Comparison of ENCODE assay signal across 8 cellular contexts in the genomic region with DNA sequence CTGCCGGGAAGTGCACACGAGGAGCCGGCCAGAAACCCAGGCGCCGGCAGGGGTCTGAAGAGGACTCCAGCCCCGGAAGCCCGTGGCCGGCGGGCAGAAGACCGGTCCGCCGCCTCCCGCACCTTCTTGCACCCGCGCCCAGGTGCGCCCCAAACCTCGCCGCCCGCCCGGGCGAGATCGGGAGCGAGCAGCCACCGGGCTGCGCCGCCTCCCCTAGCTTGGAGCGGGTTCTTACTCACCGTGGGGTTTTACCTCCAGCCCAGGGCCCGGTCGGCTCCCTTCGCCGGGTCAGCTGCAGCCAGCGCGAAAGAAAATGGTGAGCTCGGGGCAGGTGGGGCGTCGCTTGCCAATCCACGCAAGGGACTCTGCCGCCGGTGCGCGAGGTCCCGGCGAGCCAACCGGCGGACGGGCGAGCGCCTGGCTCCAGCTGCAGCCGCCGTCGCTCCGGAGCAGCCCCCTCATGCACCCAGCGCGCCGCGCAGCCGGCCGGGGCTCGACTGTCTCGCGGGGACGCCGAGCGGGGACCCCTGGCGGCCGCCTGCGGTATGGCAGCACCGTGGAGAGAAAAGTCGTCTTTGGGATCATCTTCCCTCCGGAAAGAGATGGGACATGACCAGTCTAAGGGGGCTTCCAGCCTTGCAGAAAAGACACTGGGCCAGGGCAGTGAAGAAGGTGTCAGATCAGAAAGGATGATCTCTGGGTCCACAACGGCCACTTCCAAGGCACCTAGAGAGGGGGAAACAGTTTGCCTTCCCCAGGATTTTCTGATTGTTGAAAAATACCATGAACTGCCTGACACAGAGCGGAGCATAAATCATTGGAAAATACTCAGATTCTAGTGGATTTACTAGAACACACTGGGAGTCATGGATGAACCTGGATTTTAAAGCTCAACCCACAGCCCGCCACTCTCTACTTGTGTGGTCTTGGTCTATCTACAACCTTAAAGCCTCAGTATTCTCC. TPM values are rescaled to one million over a fixed set of nuclear protein-coding genes. Genes with fewer than 3 reads are reported as not detected.
A peak's percentile ranks its signal among the peaks of the same experiment; 100 is the strongest.
DNase-seq lines count a peak whose midpoint lies in the region; ATAC-seq, FAIRE-seq and TF ChIP-seq lines count a peak whose summit lies in the region.

A gene (minus strand): TSS at position 499 of the 963 bp plus-strand sequence. CDS start 74,264 bp downstream, outside the sequence.

- peak within 1 kb of the TSS; percentile 19 for H3K9ac ChIP-seq in endothelial cell of umbilical vein (replicated peaks; ENCODE audit: extremely low read depth, insufficient read depth, low read length)

- H3K4me1 ChIP-seq in BE2C, result no peaks in the 10 kb centered on the region
- peaks cover 9% of the 10 kb centered on the region for H3K4me1 ChIP-seq in endothelial cell of umbilical vein (ENCODE audit: control insufficient read depth, extremely low read depth, insufficient read depth, low read length)

- H3K4me3 ChIP-seq in BE2C (ENCODE audit: low read depth, low read length) (peak within 1 kb of the TSS; percentile 77), endothelial cell of umbilical vein (replicated peaks in 1 of 3; ENCODE audit: insufficient read depth in 1 of 3, low read depth in 1 of 3, low read length in 3 of 3) (peak within 1 kb of the TSS; percentile 32 to 44 (median 32))

- no peak for FAIRE-seq in endothelial cell of umbilical vein (lab: Jason Lieb, UNC)

- no TSS peak for BruUV-seq in endothelial cell of umbilical vein (replicated peaks; lab: Mats Ljungman, UMichigan)

- H3K27me3 ChIP-seq in BE2C (no peaks in the 10 kb centered on the region), endothelial cell of umbilical vein (ENCODE audit: control insufficient read depth in 2 of 2, insufficient read depth in 2 of 2, low read length in 2 of 2) (peaks cover 19 to 35% of the 10 kb centered on the region in 2 experiments)

- no peak within 1 kb of the TSS for H3K27ac ChIP-seq in endothelial cell of umbilical vein (ENCODE audit: insufficient read depth, low read depth, low read length)

- no peaks in the 10 kb centered on the region for H3K9me3 ChIP-seq in BE2C
- H3K9me3 ChIP-seq in endothelial cell of umbilical vein (replicated peaks; ENCODE audit: control insufficient read depth, insufficient read depth, low read length), result no peaks in the 10 kb centered on the region

- TF ChIP-seq CTCF in BE2C (IDR thresholded peaks at IDR 0.05; ENCODE audit: low read depth, low read length) (peak; percentile 76), endothelial cell of umbilical vein (IDR thresholded peaks at IDR 0.05; ENCODE audit: extremely low read depth in 1 of 2, insufficient read depth in 1 of 2, low read depth in 1 of 2, low read length in 2 of 2) (peak; percentile 84 to 90)

- peak within 1 kb of the TSS; percentile 83 for H3K4me2 ChIP-seq in endothelial cell of umbilical vein (ENCODE audit: insufficient read depth, low read length)

- DNase-seq in BE2C, result peak; percentile 92
- peak; percentile 74 for DNase-seq in GM19238 (ENCODE audit: insufficient read length, low spot score)
- DNase-seq in NCI-H774 (lab: John Stamatoyannopoulos, UW), result peak; percentile 51
- peak; percentile 66 for DNase-seq in activated T-cell treated with anti-CD3 and anti-CD28 coated beads for 1 hour (ENCODE audit: low read depth)
- peak; percentile 60 for DNase-seq in endothelial cell of umbilical vein (ENCODE audit: low read depth, low spot score)
- DNase-seq in middle frontal gyrus (ENCODE audit: extremely low spot score, low spot score), result peak; percentile 79
- peak; percentile 50 to 52 for DNase-seq in stimulated activated CD8-positive, alpha-beta memory T cell treated with anti-CD3 and anti-CD28 coated beads, Interleukin-2, amount 100 ng/mL, for 1 hour (ENCODE audit: low read depth in 2 of 2)

- no peaks in the 10 kb centered on the region for H3K36me3 ChIP-seq in BE2C
- H3K36me3 ChIP-seq in endothelial cell of umbilical vein (ENCODE audit: control insufficient read depth in 2 of 2, extremely low read depth in 1 of 2, insufficient read depth in 2 of 2, low read length in 2 of 2), result no peaks in the 10 kb centered on the region

- no peaks in the 10 kb centered on the region for H4K20me1 ChIP-seq in endothelial cell of umbilical vein (replicated peaks; ENCODE audit: control insufficient read depth, extremely low read depth, insufficient read depth, low read length)

- dilution Hi-C loops in endothelial cell of umbilical vein (cut with MboI; ENCODE audit: extremely low pct_ligation_motif_present, low sequenced_read_pairs), result no loop called here

- peak; percentile 51 for ATAC-seq in HG03378 (IDR thresholded peaks at IDR 0.05; ENCODE audit: unreplicated experiment)

- CTCF ChIA-PET in endothelial cell of umbilical vein (lab: Charles Lee), result interaction anchor here (0.7 to 4.6 kb wide), 18 partner anchors 10 to 221 kb away, joined by 3 to 114 read pairs (median 4); a partner anchor contains a TSS

- H3K79me2 ChIP-seq in endothelial cell of umbilical vein (ENCODE audit: control insufficient read depth, insufficient read depth, low read length), result no peaks in the 10 kb centered on the region

- POLR2A ChIA-PET in endothelial cell of umbilical vein (lab: Charles Lee), result no interaction called here

- no peaks in the 10 kb centered on the region for H3K9me1 ChIP-seq in endothelial cell of umbilical vein (replicated peaks; ENCODE audit: control insufficient read depth, extremely low read depth, insufficient read depth, low read length)

- H2AFZ ChIP-seq in endothelial cell of umbilical vein (ENCODE audit: low read depth, low read length), result peak within 1 kb of the TSS; percentile 70

- intact Hi-C loops in endothelial cell of umbilical vein (cut with micrococcal nuclease), result loop anchor here (1.0 kb wide), 3 partner anchors 19 to 196 kb away; no protein-coding TSS in a partner anchor

- TF ChIP-seq POLR2A in endothelial cell of umbilical vein (IDR thresholded peaks at IDR 0.05; ENCODE audit: low read depth, low read length), result no peak

TF ChIP-seq in endothelial cell of umbilical vein, 7 proteins besides CTCF, POLR2A, EP300 and RAD21:
- TF ChIP-seq FOS (IDR thresholded peaks at IDR 0.05; ENCODE audit: borderline replicate concordance, insufficient read depth, low read length) (no peak), EZH2 (IDR thresholded peaks at IDR 0.05; ENCODE audit: borderline replicate concordance, low read depth, low read length, severe bottlenecking) (peak; percentile 36), POLR2AphosphoS5 (IDR thresholded peaks at IDR 0.05; ENCODE audit: insufficient read depth, low read depth, low read length) (no peak), JUN (IDR thresholded peaks at IDR 0.05; ENCODE audit: borderline replicate concordance, insufficient read depth, insufficient read length, low read depth) (no peak)
- TF ChIP-seq, protein P1, sequence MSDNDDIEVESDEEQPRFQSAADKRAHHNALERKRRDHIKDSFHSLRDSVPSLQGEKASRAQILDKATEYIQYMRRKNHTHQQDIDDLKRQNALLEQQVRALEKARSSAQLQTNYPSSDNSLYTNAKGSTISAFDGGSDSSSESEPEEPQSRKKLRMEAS (IDR thresholded peaks at IDR 0.05; ENCODE audit: insufficient read depth, insufficient read length), result no peak

RNA-seq across cellular contexts. Expression of the gene that starts here (rescaled TPM):
- polyA plus RNA-seq in BE2C (2012; ENCODE audit: insufficient read depth, insufficient read length, low read depth), result 0.49 TPM
- total RNA-seq in endothelial cell of umbilical vein, result not detected in 2 replicates
- polyA plus RNA-seq in endothelial cell of umbilical vein, result 0.03 TPM in 2 replicates
- 0.01 TPM in 1 of 2 replicates, not detected in the other for polyA plus RNA-seq in endothelial cell of umbilical vein (2011; cell fraction: cytosol; rRNA removed)
- 0.16 and 0.17 TPM in 2 replicates for polyA plus RNA-seq in endothelial cell of umbilical vein (2011; cell fraction: nucleus; rRNA removed)
- polyA plus RNA-seq in endothelial cell of umbilical vein (2012), result 0.03 TPM in 1 of 2 replicates, not detected in the other
- 0.05 and 0.17 TPM in 2 replicates for polyA minus RNA-seq in endothelial cell of umbilical vein
- polyA minus RNA-seq in endothelial cell of umbilical vein (2011; cell fraction: cytosol; rRNA and poly(A)+ RNA removed), result 8.6 TPM
- 0.10 and 0.14 TPM in 2 replicates for polyA minus RNA-seq in endothelial cell of umbilical vein (2011; cell fraction: nucleus; rRNA and poly(A)+ RNA removed)
